ENCODE assay signal across 1 cellular context in the genomic region with DNA sequence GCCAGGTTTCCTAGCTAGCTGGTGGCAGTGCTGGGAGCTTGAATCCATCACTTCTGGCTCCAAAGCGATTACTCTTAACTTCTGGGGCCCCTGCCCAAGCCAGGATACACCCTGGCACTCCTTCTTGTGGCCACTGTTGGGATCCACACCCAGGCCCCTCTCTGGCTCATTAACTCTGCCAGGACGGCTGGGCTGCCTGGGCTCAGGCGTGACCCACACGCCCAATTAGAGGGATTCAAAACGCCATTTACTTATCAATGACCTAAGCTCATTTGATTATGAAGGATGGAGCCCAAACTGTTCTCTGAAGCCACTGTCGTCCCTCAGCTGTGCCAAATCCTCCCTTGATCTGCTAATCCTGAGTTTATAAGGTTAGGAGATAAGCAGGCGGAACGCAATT.
TF ChIP-seq lines count a peak whose summit lies in the region.

No MANE protein-coding gene starts in this region.

TF ChIP-seq in GM12878, 131 proteins besides CTCF, POLR2A, EP300 and RAD21:
- no peak for TF ChIP-seq SUZ12 (IDR thresholded peaks at IDR 0.05; ENCODE audit: unreplicated experiment)
- TF ChIP-seq ZZZ3 (IDR thresholded peaks at IDR 0.05; ENCODE audit: control insufficient read depth, insufficient read length, low read depth): no peak
- TF ChIP-seq, protein P1, sequence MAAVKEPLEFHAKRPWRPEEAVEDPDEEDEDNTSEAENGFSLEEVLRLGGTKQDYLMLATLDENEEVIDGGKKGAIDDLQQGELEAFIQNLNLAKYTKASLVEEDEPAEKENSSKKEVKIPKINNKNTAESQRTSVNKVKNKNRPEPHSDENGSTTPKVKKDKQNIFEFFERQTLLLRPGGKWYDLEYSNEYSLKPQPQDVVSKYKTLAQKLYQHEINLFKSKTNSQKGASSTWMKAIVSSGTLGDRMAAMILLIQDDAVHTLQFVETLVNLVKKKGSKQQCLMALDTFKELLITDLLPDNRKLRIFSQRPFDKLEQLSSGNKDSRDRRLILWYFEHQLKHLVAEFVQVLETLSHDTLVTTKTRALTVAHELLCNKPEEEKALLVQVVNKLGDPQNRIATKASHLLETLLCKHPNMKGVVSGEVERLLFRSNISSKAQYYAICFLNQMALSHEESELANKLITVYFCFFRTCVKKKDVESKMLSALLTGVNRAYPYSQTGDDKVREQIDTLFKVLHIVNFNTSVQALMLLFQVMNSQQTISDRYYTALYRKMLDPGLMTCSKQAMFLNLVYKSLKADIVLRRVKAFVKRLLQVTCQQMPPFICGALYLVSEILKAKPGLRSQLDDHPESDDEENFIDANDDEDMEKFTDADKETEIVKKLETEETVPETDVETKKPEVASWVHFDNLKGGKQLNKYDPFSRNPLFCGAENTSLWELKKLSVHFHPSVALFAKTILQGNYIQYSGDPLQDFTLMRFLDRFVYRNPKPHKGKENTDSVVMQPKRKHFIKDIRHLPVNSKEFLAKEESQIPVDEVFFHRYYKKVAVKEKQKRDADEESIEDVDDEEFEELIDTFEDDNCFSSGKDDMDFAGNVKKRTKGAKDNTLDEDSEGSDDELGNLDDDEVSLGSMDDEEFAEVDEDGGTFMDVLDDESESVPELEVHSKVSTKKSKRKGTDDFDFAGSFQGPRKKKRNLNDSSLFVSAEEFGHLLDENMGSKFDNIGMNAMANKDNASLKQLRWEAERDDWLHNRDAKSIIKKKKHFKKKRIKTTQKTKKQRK (IDR thresholded peaks at IDR 0.05; ENCODE audit: low read depth, low read length): no peak
